Comparison of ENCODE assay signal across 8 cellular contexts in the genomic region with DNA sequence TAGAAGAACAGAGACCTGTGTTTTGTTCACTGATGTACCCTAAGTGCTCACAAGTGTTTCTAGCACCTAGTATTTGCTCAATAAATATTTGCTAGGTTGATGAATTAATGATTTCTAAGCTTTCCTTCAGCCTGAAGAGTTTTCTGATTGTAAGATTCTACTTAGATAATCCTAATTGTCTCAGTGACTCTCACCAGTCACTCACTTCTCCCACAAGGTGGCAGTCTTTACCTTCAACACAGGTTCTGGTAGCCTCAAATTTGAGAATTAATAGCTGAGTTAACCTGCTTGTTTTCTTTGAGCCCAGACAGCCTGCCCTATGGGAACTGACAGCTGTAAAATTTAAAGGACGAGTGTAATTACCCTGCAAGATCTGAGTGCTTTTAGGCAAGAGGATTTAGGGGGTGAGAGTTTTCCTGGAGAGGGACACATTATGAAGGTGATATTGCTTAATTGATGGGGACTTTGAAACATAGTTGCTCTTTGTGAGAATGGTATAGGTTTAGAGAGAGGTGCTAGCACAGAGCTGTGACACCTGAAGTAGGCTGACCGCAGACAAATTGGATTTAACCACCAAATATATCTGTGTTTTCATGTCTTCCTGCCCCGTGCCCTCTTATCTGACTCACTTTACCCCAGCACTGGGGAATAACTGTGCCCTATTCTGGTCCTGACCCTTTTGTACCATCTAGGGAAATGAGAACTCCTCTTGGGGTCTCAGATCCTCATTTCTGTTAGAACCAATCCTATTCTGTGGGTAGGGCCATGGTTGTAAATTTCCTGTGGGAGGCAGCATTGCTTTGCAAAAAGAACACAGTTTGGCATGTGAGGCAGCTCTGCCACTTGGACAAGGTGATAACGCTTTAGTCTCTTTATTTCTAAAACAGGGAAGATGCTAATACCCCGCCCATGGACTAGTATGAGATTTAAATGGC. TPM values are rescaled to one million over a fixed set of nuclear protein-coding genes. Genes with fewer than 3 reads are reported as not detected.
DNase-seq lines count a peak whose midpoint lies in the region; ATAC-seq and TF ChIP-seq lines count a peak whose summit lies in the region.

No MANE protein-coding gene starts in this region.

- H3K27ac ChIP-seq in lower lobe of right lung (no peak overlapping the region), tibial nerve (no peak overlapping the region)

- no peak for TF ChIP-seq EP300 in tibial nerve (IDR thresholded peaks at IDR 0.05)

- H3K36me3 Mint-ChIP-seq in dendritic cell treated with granulocyte-macrophage colony-stimulating factor and Interleukin-4, amounts not matched to agents 40 ng/mL and 50 ng/mL, for 4 days (ENCODE audit: low read depth), result no peaks in the 10 kb centered on the region

- H3K36me3 ChIP-seq in HAP-1 (replicated peaks), result no peaks in the 10 kb centered on the region
- no peaks in the 10 kb centered on the region for H3K36me3 ChIP-seq in lower lobe of right lung
- no peaks in the 10 kb centered on the region for H3K36me3 ChIP-seq in tibial nerve

- H3K27me3 ChIP-seq in HAP-1 (ENCODE audit: low read depth) (peaks cover 10% of the 10 kb centered on the region; the same call in 1 of the 2 replicates), lower lobe of right lung (ENCODE audit: low read depth) (no peaks in the 10 kb centered on the region), tibial nerve (no peaks in the 10 kb centered on the region)

- H3K27ac Mint-ChIP-seq in dendritic cell treated with granulocyte-macrophage colony-stimulating factor and Interleukin-4, amounts not matched to agents 40 ng/mL and 50 ng/mL, for 4 days, result peak overlapping the region; percentile 43

- intact Hi-C loops in dendritic cell treated with granulocyte-macrophage colony-stimulating factor and Interleukin-4, amounts not matched to agents 40 ng/mL and 50 ng/mL, for 4 days (cut with micrococcal nuclease), result loop anchor here (1.0 to 10.0 kb wide), 4 partner anchors 76 to 459 kb away; no protein-coding TSS in a partner anchor
- intact Hi-C loops in lower lobe of right lung (cut with DNase I), result no loop called here

- no peak for TF ChIP-seq POLR2A in tibial nerve (IDR thresholded peaks at IDR 0.05)

- 40 to 41% methylated on average over 5 of the region's 5 CpGs for WGBS in tibial nerve, 2 donors

- no peak overlapping the region for H3K4me3 Mint-ChIP-seq in dendritic cell treated with granulocyte-macrophage colony-stimulating factor and Interleukin-4, amounts not matched to agents 40 ng/mL and 50 ng/mL, for 4 days

- H3K27me3 Mint-ChIP-seq in dendritic cell treated with granulocyte-macrophage colony-stimulating factor and Interleukin-4, amounts not matched to agents 40 ng/mL and 50 ng/mL, for 4 days, result no peaks in the 10 kb centered on the region

- TF ChIP-seq CTCF in lower lobe of right lung (IDR thresholded peaks at IDR 0.05) (peak; percentile 72), tibial nerve (IDR thresholded peaks at IDR 0.05) (peak; percentile 44 to 65 (median 52))

- H3K4me1 Mint-ChIP-seq in dendritic cell treated with granulocyte-macrophage colony-stimulating factor and Interleukin-4, amounts not matched to agents 40 ng/mL and 50 ng/mL, for 4 days (ENCODE audit: low read depth), result peaks cover 48% of the 10 kb centered on the region

- DNase-seq in stimulated activated CD8-positive, alpha-beta memory T cell treated with anti-CD3 and anti-CD28 coated beads, Interleukin-12 subunit alpha, Interleukin-12 subunit beta, amount 100 ng/mL, for 1 hour (ENCODE audit: low read depth), result peak; percentile 20
- DNase-seq in stimulated activated CD8-positive, alpha-beta memory T cell treated with anti-CD3 and anti-CD28 coated beads, Interleukin-4, amount 100 ng/mL, for 48 hours, result no peak
- DNase-seq in HAP-1 (ENCODE audit: low spot score in 2 of 2), result peak; percentile 51 to 74
- peak; percentile 36 for DNase-seq in NCI-H1092 (lab: John Stamatoyannopoulos, UW)
- DNase-seq in SW480 (ENCODE audit: low spot score), result peak; percentile 50
- no peak for DNase-seq in lower lobe of right lung
- DNase-seq in tibial nerve (ENCODE audit: low spot score in 2 of 2), result peak in 1 of 2 donors; percentile 61

- H3K9me3 ChIP-seq in HAP-1 (no peaks in the 10 kb centered on the region), lower lobe of right lung (no peaks in the 10 kb centered on the region), tibial nerve (no peaks in the 10 kb centered on the region)

- in situ Hi-C loops in HAP-1 (cut with MboI; ENCODE audit: low sequenced_read_pairs), result loop anchor here (10.0 kb wide), 2 partner anchors 199 to 331 kb away; no protein-coding TSS in a partner anchor

- H3K9me3 Mint-ChIP-seq in dendritic cell treated with granulocyte-macrophage colony-stimulating factor and Interleukin-4, amounts not matched to agents 40 ng/mL and 50 ng/mL, for 4 days, result no peaks in the 10 kb centered on the region

- peak; percentile 80 to 82 for ATAC-seq in lower lobe of right lung

- H3K4me3 ChIP-seq in HAP-1 (no peak overlapping the region), lower lobe of right lung (no peak overlapping the region), tibial nerve (no peak overlapping the region)

- H3K4me1 ChIP-seq in HAP-1 (no peaks in the 10 kb centered on the region), lower lobe of right lung (peaks cover 9% of the 10 kb centered on the region), tibial nerve (peaks cover 0 to 3% (median 0%) of the 10 kb centered on the region in 4 donors)

RNA-seq across cellular contexts. Expression of a gene that starts 27.7 kb away (rescaled TPM):
- total RNA-seq in lower lobe of right lung (8.5 TPM), tibial nerve (10 to 100 TPM in 1 of 4 donors, 1 to 10 TPM in 3; 3.0 to 12.1 (median 6.7) TPM)

Comparison
In these comparisons a context has a peak if more than half of its experiments do, and no peak if none do; other contexts are left out.
1. DNase-seq: peak in stimulated activated CD8-positive, alpha-beta memory T cell treated with anti-CD3 and anti-CD28 coated beads, Interleukin-12 subunit alpha, Interleukin-12 subunit beta, amount 100 ng/mL, for 1 hour (single experiment), HAP-1 (2 of 2), NCI-H1092 (single experiment) and SW480 (single experiment); none in stimulated activated CD8-positive, alpha-beta memory T cell treated with anti-CD3 and anti-CD28 coated beads, Interleukin-4, amount 100 ng/mL, for 48 hours (single experiment) and lower lobe of right lung (single experiment).